13 cellular contexts compared by ENCODE assay signal in genomic region chr1:205739348-205740160, GRCh38. TPM values are rescaled to one million over a fixed set of nuclear protein-coding genes. Genes with fewer than 3 reads are reported as not detected.
DNase-seq lines count a peak whose midpoint lies in the region; TF ChIP-seq lines count a peak whose summit lies in the region.
"Had no signal": no experiment of that assay in that cellular context is flagged by ENCODE, and none has a peak within 500 bp of the region (broad histone marks: within the 10 kb centered on the region; RNA-seq: fewer than 3 reads in every experiment).

No MANE protein-coding gene starts in this region.

- no peaks in the 10 kb centered on the region for H3K9me3 Mint-ChIP-seq in activated CD4-positive, alpha-beta T cell treated with anti-CD3 and anti-CD28 coated beads, Interleukin-2, amount 10 ng/mL, durations not matched to agents 7 days and 5 days

- H3K4me3 ChIP-seq in NB4 (ENCODE audit: low read depth, low read length): no peak overlapping the region
- H3K4me3 ChIP-seq: sigmoid colon had no signal

- peaks cover 41% of the 10 kb centered on the region for H3K4me1 Mint-ChIP-seq in activated CD4-positive, alpha-beta T cell treated with anti-CD3 and anti-CD28 coated beads, Interleukin-2, amount 10 ng/mL, durations not matched to agents 7 days and 5 days

- H3K27me3 Mint-ChIP-seq in activated CD4-positive, alpha-beta T cell treated with anti-CD3 and anti-CD28 coated beads, Interleukin-2, amount 10 ng/mL, durations not matched to agents 7 days and 5 days: no peaks in the 10 kb centered on the region

- CTCF ChIA-PET in activated CD4-positive, alpha-beta T cell treated with anti-CD3 and anti-CD28 coated beads, Interleukin-2, amount 10 ng/mL, durations not matched to agents 7 days and 5 days (lab: Charles Lee): interaction anchor here (0.6 to 1.3 kb wide), 6 partner anchors 9 to 500 kb away, joined by 3 to 5 read pairs (median 3); no protein-coding TSS in a partner anchor

- H3K27ac Mint-ChIP-seq in activated CD4-positive, alpha-beta T cell treated with anti-CD3 and anti-CD28 coated beads, Interleukin-2, amount 10 ng/mL, durations not matched to agents 7 days and 5 days: peak overlapping the region; percentile 50

- no peak overlapping the region for H3K4me3 Mint-ChIP-seq in activated CD4-positive, alpha-beta T cell treated with anti-CD3 and anti-CD28 coated beads, Interleukin-2, amount 10 ng/mL, durations not matched to agents 7 days and 5 days

- POLR2A ChIA-PET in activated CD4-positive, alpha-beta T cell treated with anti-CD3 and anti-CD28 coated beads, Interleukin-2, amount 10 ng/mL, durations not matched to agents 7 days and 5 days (lab: Charles Lee): no interaction called here

- no peak for DNase-seq in activated CD4-positive, alpha-beta T cell treated with anti-CD3 and anti-CD28 coated beads, Interleukin-2, amount 10 ng/mL, durations not matched to agents 7 days and 5 days
- no peak for DNase-seq in activated CD4-positive, alpha-beta T cell treated with anti-CD3 and anti-CD28 coated beads, Interleukin-2, amount 50 U/mL, for 1 hour
- DNase-seq in NB4 (ENCODE audit: low read depth) (peak; percentile 32), dermis blood vessel endothelial cell (peak; percentile 13), renal cortical epithelial cell (ENCODE audit: low read depth) (peak; percentile 53), medulla oblongata (ENCODE audit: extremely low spot score) (no peak), NCI-H146 treated with DMSO at 0.1 percent for 48 hours (lab: John Stamatoyannopoulos, UW; ENCODE audit: unreplicated experiment) (no peak), NCI-H1092 (lab: John Stamatoyannopoulos, UW) (no peak)
- DNase-seq: cerebellar nuclear complex, head of caudate nucleus, NCI-H2029, OCI-M1, sigmoid colon had no signal

- peaks cover 19% of the 10 kb centered on the region for H3K36me3 Mint-ChIP-seq in activated CD4-positive, alpha-beta T cell treated with anti-CD3 and anti-CD28 coated beads, Interleukin-2, amount 10 ng/mL, durations not matched to agents 7 days and 5 days (ENCODE audit: low read depth)

- TF ChIP-seq POLR2A in NB4 (IDR thresholded peaks at IDR 0.05; ENCODE audit: extremely low read depth, insufficient read length): no peak

- no peak for TF ChIP-seq CTCF in NB4 (IDR thresholded peaks at IDR 0.05; ENCODE audit: low read depth, low read length)

RNA-seq across cellular contexts. Expression of gene NUCKS1, which starts 10.4 kb away (rescaled TPM):
- 100 to 1,000 TPM; 218 TPM for total RNA-seq in activated CD4-positive, alpha-beta T cell treated with anti-CD3 and anti-CD28 coated beads, Interleukin-2, amount 10 ng/mL, durations not matched to agents 7 days and 5 days
- total RNA-seq in dermis blood vessel endothelial cell: 86.8 and 160 TPM in 2 replicates
- total RNA-seq in renal cortical epithelial cell: 120 and 123 TPM in 2 replicates

RNA-seq across cellular contexts. Expression of gene RAB29, which starts 35.7 kb away (rescaled TPM):
- total RNA-seq in activated CD4-positive, alpha-beta T cell treated with anti-CD3 and anti-CD28 coated beads, Interleukin-2, amount 10 ng/mL, durations not matched to agents 7 days and 5 days: 10 to 100 TPM; 51.7 to 54.6 TPM
- total RNA-seq in dermis blood vessel endothelial cell (28.2 and 29.6 TPM in 2 replicates), renal cortical epithelial cell (45.7 and 53.2 TPM in 2 replicates)

RNA-seq across cellular contexts. Expression of gene SLC45A3, which starts 59.2 kb away (rescaled TPM):
- total RNA-seq in activated CD4-positive, alpha-beta T cell treated with anti-CD3 and anti-CD28 coated beads, Interleukin-2, amount 10 ng/mL, durations not matched to agents 7 days and 5 days: under 1 TPM in 1 of 2 experiments, not detected in 1; 0.08 TPM
- total RNA-seq in dermis blood vessel endothelial cell (23.7 and 34.9 TPM in 2 replicates), renal cortical epithelial cell (5.6 and 5.9 TPM in 2 replicates)

Comparison
In these comparisons a context has a peak if more than half of its experiments do, and no peak if none do; other contexts are left out.
1. DNase-seq: peak in NB4 (single experiment), dermis blood vessel endothelial cell (single experiment) and renal cortical epithelial cell (single experiment); none in activated CD4-positive, alpha-beta T cell treated with anti-CD3 and anti-CD28 coated beads, Interleukin-2, amount 10 ng/mL, durations not matched to agents 7 days and 5 days (single experiment), activated CD4-positive, alpha-beta T cell treated with anti-CD3 and anti-CD28 coated beads, Interleukin-2, amount 50 U/mL, for 1 hour (single experiment), medulla oblongata (single experiment), NCI-H146 treated with DMSO at 0.1 percent for 48 hours (single experiment) and NCI-H1092 (single experiment).